Comparison of ENCODE assay signal across 8 cellular contexts in genomic region chr16:84144301-84144858, GRCh38. TPM values are rescaled to one million over a fixed set of nuclear protein-coding genes. Genes with fewer than 3 reads are reported as not detected.
DNase-seq lines count a peak whose midpoint lies in the region; ATAC-seq and TF ChIP-seq lines count a peak whose summit lies in the region.

No MANE protein-coding gene starts in this region.

- H3K9ac ChIP-seq in MM.1S (ENCODE audit: low read length) = peak overlapping the region; percentile 92

- H3K9me3 ChIP-seq in MM.1S (replicated peaks; ENCODE audit: insufficient read depth, low read length) = no peaks in the 10 kb centered on the region

- no peaks in the 10 kb centered on the region for H3K9me2 ChIP-seq in MM.1S (replicated peaks; ENCODE audit: insufficient read depth, low read length)

- peak overlapping the region; percentile 94 for H3K4me3 Mint-ChIP-seq in natural killer cell

- TF ChIP-seq POLR2A in erythroblast (IDR thresholded peaks at IDR 0.05; ENCODE audit: low read length) = no peak

- H3F3A ChIP-seq in MM.1S (ENCODE audit: insufficient read depth, low read length) = peaks cover 2% of the 10 kb centered on the region; the same call in 1 of the 2 replicates

- DNase-seq in MM.1S (peak; percentile 24), activated T-cell treated with anti-CD3 and anti-CD28 coated beads for 24 hours (ENCODE audit: low read depth) (peak; percentile 23), erythroblast (lab: John Stamatoyannopoulos, UW) (peak; percentile 53 to 61), natural killer cell (peak; percentile 24), superior temporal gyrus (ENCODE audit: extremely low spot score) (peak; percentile 17), NCI-H2029 treated with DMSO at 0.1 percent for 48 hours (lab: John Stamatoyannopoulos, UW) (no peak)

- ATAC-seq in GM18502 (IDR thresholded peaks at IDR 0.05; ENCODE audit: poor library complexity, unreplicated experiment) (peak; percentile 27), natural killer cell (peak; percentile 40 to 43 (median 41))

- peak overlapping the region; percentile 68 for H3K4me2 ChIP-seq in MM.1S (ENCODE audit: low read depth, low read length)

- H3K9me3 Mint-ChIP-seq in natural killer cell = no peaks in the 10 kb centered on the region

- H3K36me3 Mint-ChIP-seq in natural killer cell = no peaks in the 10 kb centered on the region

- peaks cover 18 to 19% of the 10 kb centered on the region in 2 donors for H3K4me1 Mint-ChIP-seq in natural killer cell

- peak overlapping the region; percentile 69 for H3K4me3 ChIP-seq in MM.1S (ENCODE audit: low read length)

- H2AFZ ChIP-seq in MM.1S (ENCODE audit: low read length) = no peak overlapping the region

- H3K4me1 ChIP-seq in MM.1S (ENCODE audit: low read length) = peaks cover 12% of the 10 kb centered on the region

- intact Hi-C loops in natural killer cell (cut with micrococcal nuclease) = no loop called here

- H3K27me3 ChIP-seq in MM.1S (replicated peaks; ENCODE audit: insufficient read depth, low read length) = no peaks in the 10 kb centered on the region

- H3K79me2 ChIP-seq in MM.1S (ENCODE audit: low read length) = peaks cover 45% of the 10 kb centered on the region

- peak overlapping the region; percentile 50 for H3K27ac ChIP-seq in 22Rv1
- H3K27ac ChIP-seq in MM.1S (ENCODE audit: low read length) = peak overlapping the region; percentile 84

- peak overlapping the region; percentile 82 to 88 for H3K27ac Mint-ChIP-seq in natural killer cell

- TF ChIP-seq CTCF in 22Rv1 (IDR thresholded peaks at IDR 0.05) = no peak
- TF ChIP-seq CTCF in MM.1S (IDR thresholded peaks at IDR 0.05; ENCODE audit: low read length) = peak; percentile 12; the same call in 1 of the 2 replicates
- TF ChIP-seq CTCF in natural killer cell (IDR thresholded peaks at IDR 0.05) = no peak

- H4K20me1 ChIP-seq in MM.1S (ENCODE audit: insufficient read depth, low read length) = no peaks in the 10 kb centered on the region

- no peaks in the 10 kb centered on the region for H3K36me3 ChIP-seq in MM.1S (replicated peaks; ENCODE audit: insufficient read depth, low read length)

- peaks cover 6% of the 10 kb centered on the region in 2 donors for H3K27me3 Mint-ChIP-seq in natural killer cell (ENCODE audit: low read depth in 2 of 2)

RNA-seq across cellular contexts. Expression of gene HSDL1, which starts 0.6 kb away (rescaled TPM):
- 10 to 100 TPM; 11.2 to 15.3 (median 13.5) TPM for total RNA-seq in natural killer cell

RNA-seq across cellular contexts. Expression of gene DNAAF1, which starts 0.7 kb away (rescaled TPM):
- total RNA-seq in natural killer cell = 1 to 10 TPM in 1 of 3 donors, under 1 TPM in 2; 0.43 to 2.9 (median 0.95) TPM

RNA-seq across cellular contexts. Expression of gene MBTPS1, which starts 27.6 kb away (rescaled TPM):
- 100 to 1,000 TPM in 2 of 3 donors, 10 to 100 TPM in 1; 85.2 to 124 (median 113) TPM for total RNA-seq in natural killer cell

RNA-seq across cellular contexts. Expression of gene TAF1C, which starts 42.5 kb away (rescaled TPM):
- total RNA-seq in natural killer cell = 10 to 100 TPM; 89.0 to 97.7 (median 91.9) TPM

RNA-seq across cellular contexts. Expression of gene ADAD2, which starts 46.6 kb away (rescaled TPM):
- not detected for total RNA-seq in natural killer cell
